Comparison of ENCODE assay signal across 17 cellular contexts in genomic region chr17:50118076-50118827, GRCh38. TPM values are rescaled to one million over a fixed set of nuclear protein-coding genes. Genes with fewer than 3 reads are reported as not detected.
"Had no signal": no experiment of that assay in that cellular context is flagged by ENCODE, and none has a peak within 500 bp of the region (broad histone marks: within the 10 kb centered on the region; RNA-seq: fewer than 3 reads in every experiment).

No MANE protein-coding gene starts in this region.

- DNase-seq: activated CD4-positive, alpha-beta T cell treated with anti-CD3 and anti-CD28 coated beads, Interleukin-2, amount 50 U/mL, for 48 hours; activated gamma-delta T cell; effector memory CD8-positive, alpha-beta T cell; foreskin fibroblast; occipital lobe; retina; stimulated activated naive B cell treated with anti-CD40 and anti-IgM and Interleukin-4, amounts not matched to agents 10 μg/mL and 1 μg/mL and 100 μg/mL, for 72 hours; T-helper 2 cell; tibial artery; WERI-Rb-1 had no signal

- H3K27ac Mint-ChIP-seq: activated naive CD4-positive, alpha-beta T cell treated with anti-CD3 and anti-CD28 coated beads, Interleukin-2, amount 50 U/mL, for 24 hours; effector memory CD8-positive, alpha-beta T cell; mesothelial cell of epicardium; nephron; stimulated activated naive B cell treated with anti-CD40 and anti-IgM and Interleukin-4, amounts not matched to agents 10 μg/mL and 1 μg/mL and 100 μg/mL, for 72 hours had no signal

- H3K27me3 ChIP-seq: tibial artery had no signal

- H3K9me3 Mint-ChIP-seq: activated naive CD4-positive, alpha-beta T cell treated with anti-CD3 and anti-CD28 coated beads, Interleukin-2, amount 50 U/mL, for 24 hours; effector memory CD8-positive, alpha-beta T cell; mesothelial cell of epicardium; nephron; stimulated activated naive B cell treated with anti-CD40 and anti-IgM and Interleukin-4, amounts not matched to agents 10 μg/mL and 1 μg/mL and 100 μg/mL, for 72 hours had no signal

- H3K27ac ChIP-seq: WERI-Rb-1 had no signal

- H3K9me3 ChIP-seq: tibial artery had no signal

- H3K36me3 Mint-ChIP-seq: activated naive CD4-positive, alpha-beta T cell treated with anti-CD3 and anti-CD28 coated beads, Interleukin-2, amount 50 U/mL, for 24 hours had no signal

- H3K4me3 ChIP-seq: lung had no signal

- H3K4me3 Mint-ChIP-seq: activated naive CD4-positive, alpha-beta T cell treated with anti-CD3 and anti-CD28 coated beads, Interleukin-2, amount 50 U/mL, for 24 hours; nephron had no signal

- H3K36me3 ChIP-seq: tibial artery had no signal

RNA-seq across cellular contexts. Expression of gene SAMD14, which starts 11.7 kb away (rescaled TPM):
- polyA plus RNA-seq: keratinocyte had no signal

RNA-seq across cellular contexts. Expression of gene SGCA, which starts 47.6 kb away (rescaled TPM):
- total RNA-seq: bronchial epithelial cell, dermis microvascular lymphatic vessel endothelial cell, mesothelial cell of epicardium, occipital lobe had no signal
- polyA plus RNA-seq: keratinocyte had no signal
